11 cellular contexts compared by ENCODE assay signal in genomic region chr6:36907781-36908180, GRCh38. TPM values are rescaled to one million over a fixed set of nuclear protein-coding genes. Genes with fewer than 3 reads are reported as not detected.
A peak's percentile ranks its signal among the peaks of the same experiment; 100 is the strongest.
DNase-seq lines count a peak whose midpoint lies in the region; ATAC-seq and TF ChIP-seq lines count a peak whose summit lies in the region.
"Had no signal": no experiment of that assay in that cellular context is flagged by ENCODE, and none has a peak within 500 bp of the region (broad histone marks: within the 10 kb centered on the region; RNA-seq: fewer than 3 reads in every experiment).

No MANE protein-coding gene starts in this region.

- no peak overlapping the region for H3K4me3 Mint-ChIP-seq in stimulated activated naive B cell treated with anti-CD40 and anti-IgM and Interleukin-4, amounts not matched to agents 10 μg/mL and 1 μg/mL and 100 μg/mL, for 72 hours

- H3K9me3 Mint-ChIP-seq in stimulated activated naive B cell treated with anti-CD40 and anti-IgM and Interleukin-4, amounts not matched to agents 10 μg/mL and 1 μg/mL and 100 μg/mL, for 72 hours, result no peaks in the 10 kb centered on the region

- ATAC-seq in left cardiac atrium (peak; percentile 70 to 93), HG03342 (IDR thresholded peaks at IDR 0.05; ENCODE audit: unreplicated experiment) (no peak)
- no peak for ATAC-seq in stimulated activated naive B cell treated with anti-CD40 and anti-IgM and Interleukin-4, amounts not matched to agents 10 μg/mL and 1 μg/mL and 100 μg/mL, for 72 hours (replicated peaks)

- TF ChIP-seq CTCF in GM13976 (IDR thresholded peaks at IDR 0.05; ENCODE audit: borderline replicate concordance, control extremely low read depth, extremely low read depth, insufficient read depth, missing control alignments), result no peak

- no peaks in the 10 kb centered on the region for H3K27me3 Mint-ChIP-seq in stimulated activated naive B cell treated with anti-CD40 and anti-IgM and Interleukin-4, amounts not matched to agents 10 μg/mL and 1 μg/mL and 100 μg/mL, for 72 hours

- H3K27ac Mint-ChIP-seq in stimulated activated naive B cell treated with anti-CD40 and anti-IgM and Interleukin-4, amounts not matched to agents 10 μg/mL and 1 μg/mL and 100 μg/mL, for 72 hours, result peak overlapping the region; percentile 27

- intact Hi-C loops in left cardiac atrium (cut with DNase I), result loop anchor here (5.0 to 10.0 kb wide), 2 partner anchors 57 to 70 kb away; no protein-coding TSS in a partner anchor

- in situ Hi-C loops in G401 (cut with HindIII; ENCODE audit: low sequenced_read_pairs) (no loop called here), GM13976 (cut with MboI; ENCODE audit: low sequenced_read_pairs, unreplicated experiment) (no loop called here)

- peaks cover 13 to 15% of the 10 kb centered on the region in 2 donors for H3K4me1 Mint-ChIP-seq in stimulated activated naive B cell treated with anti-CD40 and anti-IgM and Interleukin-4, amounts not matched to agents 10 μg/mL and 1 μg/mL and 100 μg/mL, for 72 hours

- peaks cover 37 to 57% of the 10 kb centered on the region in 2 donors for H3K36me3 Mint-ChIP-seq in stimulated activated naive B cell treated with anti-CD40 and anti-IgM and Interleukin-4, amounts not matched to agents 10 μg/mL and 1 μg/mL and 100 μg/mL, for 72 hours

- DNase-seq in G401 (ENCODE audit: low spot score), result peak; percentile 62
- DNase-seq in astrocyte of the hippocampus (ENCODE audit: low read depth, low spot score), result peak; percentile 84
- DNase-seq in left cardiac atrium, result peak; percentile 66
- DNase-seq in stimulated activated naive B cell treated with anti-CD40 and anti-IgM and Interleukin-4, amounts not matched to agents 10 μg/mL and 1 μg/mL and 100 μg/mL, for 72 hours, result no peak
- DNase-seq in GM13976 (ENCODE audit: low spot score), result no peak
- no peak for DNase-seq in GDM1 (lab: John Stamatoyannopoulos, UW)
- no peak for DNase-seq in occipital lobe (lab: John Stamatoyannopoulos, UW)
- DNase-seq: brain microvascular endothelial cell, Calu3 had no signal

RNA-seq across cellular contexts. Expression of gene C6orf89, which starts 22.0 kb away (rescaled TPM):
- total RNA-seq in G401 (2014; rRNA removed; shearing (Covaris generic)), result 22.5 and 30.1 TPM in 2 replicates
- total RNA-seq in left cardiac atrium (10 to 100 TPM; 62.9 to 74.1 TPM), occipital lobe (36.2 TPM)

RNA-seq across cellular contexts. Expression of gene PPIL1, which starts 33.2 kb away (rescaled TPM):
- total RNA-seq in G401 (2014; rRNA removed; shearing (Covaris generic)), result 62.5 and 124 TPM in 2 replicates
- total RNA-seq in left cardiac atrium (10 to 100 TPM; 52.4 to 56.3 TPM), occipital lobe (35.7 TPM)

RNA-seq across cellular contexts. Expression of gene PI16, which starts 46.8 kb away (rescaled TPM):
- total RNA-seq in G401 (2014; rRNA removed; shearing (Covaris generic)), result not detected in 2 replicates
- 10 to 100 TPM; 28.2 to 47.0 TPM for total RNA-seq in left cardiac atrium
- total RNA-seq in occipital lobe, result 0.78 TPM
- total RNA-seq: osteocyte had no signal

Comparison
In these comparisons a context has a peak if more than half of its experiments do, and no peak if none do; other contexts are left out.
1. DNase-seq: peak in G401 (single experiment), astrocyte of the hippocampus (single experiment) and left cardiac atrium (single experiment); none in stimulated activated naive B cell treated with anti-CD40 and anti-IgM and Interleukin-4, amounts not matched to agents 10 μg/mL and 1 μg/mL and 100 μg/mL, for 72 hours (single experiment), GM13976 (single experiment), GDM1 (single experiment) and occipital lobe (single experiment).
2. ATAC-seq: peak in left cardiac atrium (2 of 2); none in stimulated activated naive B cell treated with anti-CD40 and anti-IgM and Interleukin-4, amounts not matched to agents 10 μg/mL and 1 μg/mL and 100 μg/mL, for 72 hours (0 of 2) and HG03342 (single experiment).
3. RNA of gene PI16, which starts 46.8 kb away (total RNA-seq): 28.2 to 47.0 TPM in left cardiac atrium; 0.78 TPM in occipital lobe (single experiment) and not detected in G401; every median in the first group is over 10 times any median in the second.